8 cellular contexts compared by ENCODE assay signal in the genomic region with DNA sequence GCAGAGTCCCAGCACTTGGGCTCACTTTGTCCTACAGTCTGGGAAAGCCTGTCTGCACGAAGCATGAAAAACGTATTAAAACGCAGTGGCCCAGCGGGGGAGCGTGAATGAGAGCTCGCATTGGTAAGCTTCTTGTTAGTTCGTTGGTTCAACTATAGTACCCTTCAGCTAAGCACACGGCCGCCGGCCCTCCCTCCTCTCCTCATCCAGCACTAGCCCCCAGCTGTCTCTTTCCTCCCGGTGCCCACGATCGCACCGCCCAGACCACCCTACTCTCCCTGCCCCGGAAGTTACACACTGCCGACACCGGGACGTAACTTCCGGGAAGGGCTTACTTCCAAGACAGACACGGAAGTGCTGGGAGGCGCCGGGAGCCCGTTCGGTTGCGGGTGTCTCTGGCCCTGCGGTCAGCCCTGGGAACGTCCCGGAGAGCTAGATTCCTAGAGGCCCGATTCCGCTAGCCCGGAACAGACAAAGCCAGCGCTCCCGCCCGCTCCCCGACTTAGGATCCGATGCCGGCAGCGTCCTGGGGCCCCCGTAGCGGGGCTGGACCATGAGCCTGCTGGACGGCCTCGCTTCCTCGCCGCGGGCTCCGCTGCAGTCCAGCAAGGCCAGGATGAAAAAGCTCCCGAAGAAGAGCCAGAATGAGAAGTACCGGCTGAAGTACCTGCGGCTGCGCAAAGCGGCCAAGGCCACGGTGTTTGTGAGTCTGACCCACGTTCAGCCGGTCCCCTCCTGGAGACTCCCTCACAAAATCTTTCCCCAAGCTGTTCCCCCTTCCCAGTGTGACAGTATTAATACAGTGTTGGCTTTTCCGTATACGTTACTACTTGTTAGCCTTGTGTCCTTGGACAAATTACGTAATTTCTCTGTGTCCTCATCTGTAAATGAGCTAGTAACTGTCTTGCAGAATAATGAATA. TPM values are rescaled to one million over a fixed set of nuclear protein-coding genes. Genes with fewer than 3 reads are reported as not detected.
A peak's percentile ranks its signal among the peaks of the same experiment; 100 is the strongest.
DNase-seq lines count a peak whose midpoint lies in the region; ATAC-seq lines count a peak whose summit lies in the region.

A gene with protein sequence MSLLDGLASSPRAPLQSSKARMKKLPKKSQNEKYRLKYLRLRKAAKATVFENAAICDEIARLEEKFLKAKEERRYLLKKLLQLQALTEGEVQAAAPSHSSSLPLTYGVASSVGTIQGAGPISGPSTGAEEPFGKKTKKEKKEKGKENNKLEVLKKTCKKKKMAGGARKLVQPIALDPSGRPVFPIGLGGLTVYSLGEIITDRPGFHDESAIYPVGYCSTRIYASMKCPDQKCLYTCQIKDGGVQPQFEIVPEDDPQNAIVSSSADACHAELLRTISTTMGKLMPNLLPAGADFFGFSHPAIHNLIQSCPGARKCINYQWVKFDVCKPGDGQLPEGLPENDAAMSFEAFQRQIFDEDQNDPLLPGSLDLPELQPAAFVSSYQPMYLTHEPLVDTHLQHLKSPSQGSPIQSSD (plus strand): TSS at position 334 of the 921 bp plus-strand sequence. CDS start 220 bp downstream, at position 554.

- H3K9me3 Mint-ChIP-seq in activated CD8-positive, alpha-beta memory T cell treated with anti-CD3 and anti-CD28 coated beads, Interleukin-2, amount 10 ng/mL, durations not matched to agents 7 days and 5 days (ENCODE audit: low read depth): no peaks in the 10 kb centered on the region

- peak within 1 kb of the TSS; percentile 72 for H3K4me2 ChIP-seq in mesenchymal stem cell (ENCODE audit: low read length, poor library complexity, severe bottlenecking)

- peak within 1 kb of the TSS; percentile 73 for H3K9ac ChIP-seq in endocrine pancreas (ENCODE audit: control insufficient read depth, insufficient read depth, low read length)
- peak within 1 kb of the TSS; percentile 98 for H3K9ac ChIP-seq in mesenchymal stem cell (ENCODE audit: low read length)

- peak within 1 kb of the TSS; percentile 84 for H2BK15ac ChIP-seq in mesenchymal stem cell (ENCODE audit: low read depth, poor library complexity, severe bottlenecking)

- peak within 1 kb of the TSS; percentile 81 for H3K27ac Mint-ChIP-seq in activated CD8-positive, alpha-beta memory T cell treated with anti-CD3 and anti-CD28 coated beads, Interleukin-2, amount 10 ng/mL, durations not matched to agents 7 days and 5 days

- peak within 1 kb of the TSS; percentile 80 for H3K4me3 Mint-ChIP-seq in activated CD8-positive, alpha-beta memory T cell treated with anti-CD3 and anti-CD28 coated beads, Interleukin-2, amount 10 ng/mL, durations not matched to agents 7 days and 5 days

- peak within 1 kb of the TSS; percentile 61 for H2BK120ac ChIP-seq in mesenchymal stem cell (ENCODE audit: low read depth, low read length)

- H3K18ac ChIP-seq in mesenchymal stem cell (ENCODE audit: low read depth in 1 of 2, low read length in 2 of 2): peak within 1 kb of the TSS; percentile 62 to 79

- H3K27ac ChIP-seq in mesenchymal stem cell (ENCODE audit: low read length, poor library complexity, severe bottlenecking): peak within 1 kb of the TSS; percentile 71

- ATAC-seq in GM21367 (IDR thresholded peaks at IDR 0.05; ENCODE audit: unreplicated experiment): peak; percentile 99
- peak; percentile 99 for ATAC-seq in activated CD8-positive, alpha-beta memory T cell treated with anti-CD3 and anti-CD28 coated beads, Interleukin-2, amount 10 ng/mL, durations not matched to agents 7 days and 5 days

- peak within 1 kb of the TSS in 1 of 2 experiments; percentile 83 for H3K14ac ChIP-seq in mesenchymal stem cell (ENCODE audit: low read length in 2 of 2)

- H3K4me1 ChIP-seq in endocrine pancreas (ENCODE audit: control insufficient read depth, insufficient read depth, low read length) (peaks cover 7% of the 10 kb centered on the region), mesenchymal stem cell (ENCODE audit: control insufficient read depth, insufficient read depth, low read depth, low read length) (peaks cover 1% of the 10 kb centered on the region)

- H3K27me3 Mint-ChIP-seq in activated CD8-positive, alpha-beta memory T cell treated with anti-CD3 and anti-CD28 coated beads, Interleukin-2, amount 10 ng/mL, durations not matched to agents 7 days and 5 days: peaks cover 10% of the 10 kb centered on the region

- H3K4me3 ChIP-seq in endocrine pancreas (ENCODE audit: control insufficient read depth, insufficient read depth, low read length): peak within 1 kb of the TSS; percentile 96
- H3K4me3 ChIP-seq in mesenchymal stem cell (ENCODE audit: insufficient read depth in 1 of 2, low read depth in 1 of 2, low read length in 2 of 2): peak within 1 kb of the TSS; percentile 84 to 98

- no peak within 1 kb of the TSS for H2BK12ac ChIP-seq in mesenchymal stem cell (ENCODE audit: low read length in 2 of 2)

- H3K23ac ChIP-seq in mesenchymal stem cell (ENCODE audit: low read length in 2 of 2): no peak within 1 kb of the TSS

- H3K36me3 ChIP-seq in endocrine pancreas (ENCODE audit: control insufficient read depth, insufficient read depth, low read length) (no peaks in the 10 kb centered on the region), mesenchymal stem cell (ENCODE audit: control insufficient read depth in 1 of 2, insufficient read depth in 2 of 2, low read depth in 1 of 2, low read length in 2 of 2) (peaks cover 13 to 30% of the 10 kb centered on the region in 2 experiments)

- H2AFZ ChIP-seq in mesenchymal stem cell (ENCODE audit: low read depth, low read length): peak within 1 kb of the TSS; percentile 78

- under 1% methylated on average over 54 of the region's 57 CpGs for WGBS in mesenchymal stem cell

- H3K4ac ChIP-seq in mesenchymal stem cell (ENCODE audit: low read depth in 1 of 2, low read length in 2 of 2): peak within 1 kb of the TSS; percentile 15 to 83

- CTCF ChIA-PET in activated CD8-positive, alpha-beta memory T cell treated with anti-CD3 and anti-CD28 coated beads, Interleukin-2, amount 10 ng/mL, durations not matched to agents 7 days and 5 days (lab: Charles Lee): interaction anchor here (0.9 to 1.8 kb wide), 6 partner anchors 47 to 215 kb away, joined by 3 to 8 read pairs (median 4); no protein-coding TSS in a partner anchor

- H3K27me3 ChIP-seq in endocrine pancreas (ENCODE audit: control insufficient read depth, insufficient read depth, low read length) (peaks cover 2% of the 10 kb centered on the region), mesenchymal stem cell (ENCODE audit: control insufficient read depth in 1 of 2, insufficient read depth in 1 of 2, low read length in 2 of 2) (peaks cover 0 to 23% of the 10 kb centered on the region in 2 experiments)

- H3K4me1 Mint-ChIP-seq in activated CD8-positive, alpha-beta memory T cell treated with anti-CD3 and anti-CD28 coated beads, Interleukin-2, amount 10 ng/mL, durations not matched to agents 7 days and 5 days: peaks cover 27% of the 10 kb centered on the region

- DNase-seq in COLO829 (ENCODE audit: low spot score): peak; percentile 78
- DNase-seq in HUDEP-2 (lab: John Stamatoyannopoulos, UW; ENCODE audit: unreplicated experiment in 76 of 76): peak in 74 of 76 experiments; percentile 30 to 87 (median 74)
- DNase-seq in NOMO-1 treated with dmso at 0.1 percent for 144 hours (lab: John Stamatoyannopoulos, UW; ENCODE audit: unreplicated experiment): peak; percentile 65
- peak; percentile 90 for DNase-seq in activated CD8-positive, alpha-beta memory T cell treated with anti-CD3 and anti-CD28 coated beads, Interleukin-2, amount 10 ng/mL, durations not matched to agents 7 days and 5 days
- DNase-seq in mesenchymal stem cell: peak; percentile 96
- DNase-seq in stimulated activated CD8-positive, alpha-beta memory T cell treated with anti-CD3 and anti-CD28 coated beads, Interleukin-12 subunit alpha, Interleukin-12 subunit beta, amount 100 ng/mL, for 4 hours (ENCODE audit: low read depth): peak; percentile 71

- H2AK5ac ChIP-seq in mesenchymal stem cell (ENCODE audit: low read length, severe bottlenecking): no peak within 1 kb of the TSS

- peaks cover 23% of the 10 kb centered on the region for H3K36me3 Mint-ChIP-seq in activated CD8-positive, alpha-beta memory T cell treated with anti-CD3 and anti-CD28 coated beads, Interleukin-2, amount 10 ng/mL, durations not matched to agents 7 days and 5 days

- peak within 1 kb of the TSS; percentile 6 for H4K91ac ChIP-seq in mesenchymal stem cell (ENCODE audit: low read length)

- H2BK5ac ChIP-seq in mesenchymal stem cell (ENCODE audit: low read depth, low read length, poor library complexity, severe bottlenecking): no peak within 1 kb of the TSS

- peaks cover 20% of the 10 kb centered on the region for H3K79me1 ChIP-seq in mesenchymal stem cell (replicated peaks; ENCODE audit: low read length, poor library complexity, severe bottlenecking)

- H4K8ac ChIP-seq in mesenchymal stem cell (ENCODE audit: low read length): peak within 1 kb of the TSS; percentile 95

- H3K9me3 ChIP-seq in endocrine pancreas (ENCODE audit: control insufficient read depth, low read length) (no peaks in the 10 kb centered on the region), mesenchymal stem cell (ENCODE audit: control insufficient read depth, low read length) (no peaks in the 10 kb centered on the region)

RNA-seq across cellular contexts. Expression of the gene that starts here (rescaled TPM):
- 10 to 100 TPM; 44.5 to 48.5 TPM for total RNA-seq in activated CD8-positive, alpha-beta memory T cell treated with anti-CD3 and anti-CD28 coated beads, Interleukin-2, amount 10 ng/mL, durations not matched to agents 7 days and 5 days
- 42.2 TPM for polyA plus RNA-seq in mesenchymal stem cell (2013, experiment 1 of 2)
- polyA plus RNA-seq in mesenchymal stem cell (2013, experiment 2 of 2): 44.4 TPM

Comparison
In these comparisons a context has a peak if more than half of its experiments do, and no peak if none do; other contexts are left out.
1. Peak in every context shown above with its lines: DNase-seq, ATAC-seq, H3K4me3 ChIP-seq and H3K27ac ChIP-seq.